14 cellular contexts compared by ENCODE assay signal in genomic region chr12:76329163-76329562, GRCh38. TPM values are rescaled to one million over a fixed set of nuclear protein-coding genes. Genes with fewer than 3 reads are reported as not detected.
DNase-seq lines count a peak whose midpoint lies in the region; ATAC-seq, FAIRE-seq and TF ChIP-seq lines count a peak whose summit lies in the region.
"Had no signal": no experiment of that assay in that cellular context is flagged by ENCODE, and none has a peak within 500 bp of the region (broad histone marks: within the 10 kb centered on the region; RNA-seq: fewer than 3 reads in every experiment).

No MANE protein-coding gene starts in this region.

- no peak overlapping the region for H3K9ac ChIP-seq in endothelial cell of umbilical vein (replicated peaks; ENCODE audit: extremely low read depth, insufficient read depth, low read length)

- CTCF ChIA-PET in endothelial cell of umbilical vein (lab: Charles Lee) = interaction anchor here (0.9 to 1.3 kb wide), 2 partner anchors 12 to 127 kb away, joined by 4 read pairs; no protein-coding TSS in a partner anchor
- CTCF ChIA-PET in activated naive CD4-positive, alpha-beta T cell treated with anti-CD3 and anti-CD28 coated beads for 36 hours (lab: Charles Lee) = no interaction called here
- CTCF ChIA-PET in T-cell (lab: Charles Lee) = no interaction called here

- H3K9me3 ChIP-seq in endothelial cell of umbilical vein (replicated peaks; ENCODE audit: control insufficient read depth, insufficient read depth, low read length) = no peaks in the 10 kb centered on the region

- dilution Hi-C loops in endothelial cell of umbilical vein (cut with MboI; ENCODE audit: extremely low pct_ligation_motif_present, low sequenced_read_pairs) = loop anchor here (25.0 kb wide), 1 partner anchor 242 kb away; the partner anchor contains the start of gene NAP1L1

- no peak for TF ChIP-seq POLR2A in endothelial cell of umbilical vein (IDR thresholded peaks at IDR 0.05; ENCODE audit: low read depth, low read length)

- no peaks in the 10 kb centered on the region for H3K9me1 ChIP-seq in endothelial cell of umbilical vein (replicated peaks; ENCODE audit: control insufficient read depth, extremely low read depth, insufficient read depth, low read length)

- H4K20me1 ChIP-seq in endothelial cell of umbilical vein (replicated peaks; ENCODE audit: control insufficient read depth, extremely low read depth, insufficient read depth, low read length) = no peaks in the 10 kb centered on the region

- H3K79me2 ChIP-seq in endothelial cell of umbilical vein (ENCODE audit: control insufficient read depth, insufficient read depth, low read length) = no peaks in the 10 kb centered on the region

- peak; percentile 71 for ATAC-seq in omental fat pad (ENCODE audit: low FRiP score)
- no peak for ATAC-seq in T-cell (replicated peaks in 1 of 4)

- no peak overlapping the region for H3K4me3 ChIP-seq in endothelial cell of umbilical vein (replicated peaks in 1 of 3; ENCODE audit: insufficient read depth in 1 of 3, low read depth in 1 of 3, low read length in 3 of 3)

- H3K4me1 Mint-ChIP-seq in activated naive CD4-positive, alpha-beta T cell treated with anti-CD3 and anti-CD28 coated beads for 36 hours (ENCODE audit: low read depth) = no peaks in the 10 kb centered on the region
- H3K4me1 Mint-ChIP-seq in T-cell = no peaks in the 10 kb centered on the region

- no peak overlapping the region for H3K4me3 Mint-ChIP-seq in activated naive CD4-positive, alpha-beta T cell treated with anti-CD3 and anti-CD28 coated beads for 36 hours
- H3K4me3 Mint-ChIP-seq in T-cell = no peak overlapping the region

- no peaks in the 10 kb centered on the region for H3K36me3 Mint-ChIP-seq in activated naive CD4-positive, alpha-beta T cell treated with anti-CD3 and anti-CD28 coated beads for 36 hours (ENCODE audit: low read depth)
- H3K36me3 Mint-ChIP-seq in T-cell = no peaks in the 10 kb centered on the region

- no peaks in the 10 kb centered on the region for H3K36me3 ChIP-seq in endothelial cell of umbilical vein (ENCODE audit: control insufficient read depth in 2 of 2, extremely low read depth in 1 of 2, insufficient read depth in 2 of 2, low read length in 2 of 2)

- POLR2A ChIA-PET in endothelial cell of umbilical vein (lab: Charles Lee) = no interaction called here
- POLR2A ChIA-PET in T-cell (lab: Charles Lee) = no interaction called here

- DNase-seq in Daoy (ENCODE audit: low read depth) (peak; percentile 71), RPMI7951 (ENCODE audit: low read depth) (peak; percentile 74), endothelial cell of umbilical vein (ENCODE audit: low read depth, low spot score) (peak; percentile 73), omental fat pad (ENCODE audit: low spot score) (no peak), NCI-H2171 (lab: John Stamatoyannopoulos, UW) (no peak), GF-D8 (lab: John Stamatoyannopoulos, UW) (no peak), T-cell (no peak)
- no peak for DNase-seq in activated naive CD4-positive, alpha-beta T cell treated with anti-CD3 and anti-CD28 coated beads for 36 hours
- DNase-seq: activated CD4-positive, alpha-beta T cell treated with anti-CD3 and anti-CD28 coated beads for 48 hours; activated naive CD4-positive, alpha-beta T cell; effector memory CD4-positive, alpha-beta T cell; KBM-7; NCI-H345; SHP77 had no signal

- FAIRE-seq in endothelial cell of umbilical vein (lab: Jason Lieb, UNC) = peak; percentile 60

- intact Hi-C loops in endothelial cell of umbilical vein (cut with micrococcal nuclease) = loop anchor here (5.0 kb wide), 1 partner anchor 102 kb away; no protein-coding TSS in a partner anchor
- intact Hi-C loops in activated naive CD4-positive, alpha-beta T cell treated with anti-CD3 and anti-CD28 coated beads for 36 hours (cut with micrococcal nuclease) = no loop called here

- H3K27ac Mint-ChIP-seq in activated naive CD4-positive, alpha-beta T cell treated with anti-CD3 and anti-CD28 coated beads for 36 hours = no peak overlapping the region
- H3K27ac Mint-ChIP-seq in T-cell = no peak overlapping the region

- H3K4me1 ChIP-seq in endothelial cell of umbilical vein (ENCODE audit: control insufficient read depth, extremely low read depth, insufficient read depth, low read length) = peaks cover 14% of the 10 kb centered on the region

- peak overlapping the region; percentile 50 for H3K27ac ChIP-seq in endothelial cell of umbilical vein (ENCODE audit: insufficient read depth, low read depth, low read length)

- no peaks in the 10 kb centered on the region for H3K27me3 ChIP-seq in endothelial cell of umbilical vein (ENCODE audit: control insufficient read depth in 2 of 2, insufficient read depth in 2 of 2, low read length in 2 of 2)

- TF ChIP-seq CTCF in endothelial cell of umbilical vein (IDR thresholded peaks at IDR 0.05; ENCODE audit: extremely low read depth in 1 of 2, insufficient read depth in 1 of 2, low read depth in 1 of 2, low read length in 2 of 2) = no peak
- TF ChIP-seq CTCF in omental fat pad (IDR thresholded peaks at IDR 0.05) = no peak

- no peaks in the 10 kb centered on the region for H3K9me3 Mint-ChIP-seq in activated naive CD4-positive, alpha-beta T cell treated with anti-CD3 and anti-CD28 coated beads for 36 hours
- H3K9me3 Mint-ChIP-seq in T-cell = no peaks in the 10 kb centered on the region

- peak overlapping the region; percentile 49 for H3K4me2 ChIP-seq in endothelial cell of umbilical vein (ENCODE audit: insufficient read depth, low read length)

- H3K27me3 Mint-ChIP-seq in activated naive CD4-positive, alpha-beta T cell treated with anti-CD3 and anti-CD28 coated beads for 36 hours (ENCODE audit: low read depth) = peaks cover 4% of the 10 kb centered on the region
- peaks cover 12 to 39% of the 10 kb centered on the region in 2 donors for H3K27me3 Mint-ChIP-seq in T-cell

- peak overlapping the region; percentile 28 for H2AFZ ChIP-seq in endothelial cell of umbilical vein (ENCODE audit: low read depth, low read length)

- BruUV-seq in endothelial cell of umbilical vein (replicated peaks; lab: Mats Ljungman, UMichigan) = no TSS peak

TF ChIP-seq in endothelial cell of umbilical vein, 7 proteins besides CTCF, POLR2A, EP300 and RAD21:
- TF ChIP-seq POLR2AphosphoS5 (IDR thresholded peaks at IDR 0.05; ENCODE audit: insufficient read depth, low read depth, low read length) (no peak), MYC (IDR thresholded peaks at IDR 0.05; ENCODE audit: low read depth, low read length) (no peak), FOS (IDR thresholded peaks at IDR 0.05; ENCODE audit: borderline replicate concordance, insufficient read depth, low read length) (peak; percentile 88), EZH2 (IDR thresholded peaks at IDR 0.05; ENCODE audit: borderline replicate concordance, low read depth, low read length, severe bottlenecking) (no peak), GATA2 (IDR thresholded peaks at IDR 0.05; ENCODE audit: insufficient read depth, insufficient read length, low read depth, low read length) (peak; percentile 82), JUN (IDR thresholded peaks at IDR 0.05; ENCODE audit: borderline replicate concordance, insufficient read depth, insufficient read length, low read depth) (peak; percentile 25)
- TF ChIP-seq, protein P1, sequence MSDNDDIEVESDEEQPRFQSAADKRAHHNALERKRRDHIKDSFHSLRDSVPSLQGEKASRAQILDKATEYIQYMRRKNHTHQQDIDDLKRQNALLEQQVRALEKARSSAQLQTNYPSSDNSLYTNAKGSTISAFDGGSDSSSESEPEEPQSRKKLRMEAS (IDR thresholded peaks at IDR 0.05; ENCODE audit: insufficient read depth, insufficient read length) = no peak

RNA-seq across cellular contexts. Expression of gene BBS10, which starts 19.1 kb away (rescaled TPM):
- total RNA-seq in Daoy (2014; rRNA removed; shearing (Covaris generic)) = 9.3 and 13.7 TPM in 2 replicates
- 13.9 and 17.9 TPM in 2 replicates for total RNA-seq in RPMI7951 (2014; rRNA removed; shearing (Covaris generic))
- total RNA-seq in endothelial cell of umbilical vein (7.5 and 7.8 TPM in 2 replicates), omental fat pad (10 to 100 TPM in 3 of 4 donors, 1 to 10 TPM in 1; 7.2 to 17.9 (median 15.7) TPM), T-cell (1 to 10 TPM; 3.1 to 8.3 (median 7.3) TPM)
- 2.8 and 3.4 TPM in 2 replicates for polyA plus RNA-seq in endothelial cell of umbilical vein
- 4.0 and 4.3 TPM in 2 replicates for polyA plus RNA-seq in endothelial cell of umbilical vein (2011; cell fraction: cytosol; rRNA removed)
- 3.1 and 4.5 TPM in 2 replicates for polyA plus RNA-seq in endothelial cell of umbilical vein (2011; cell fraction: nucleus; rRNA removed)
- 8.2 and 8.6 TPM in 2 replicates for polyA plus RNA-seq in endothelial cell of umbilical vein (2012)
- 4.5 and 5.2 TPM in 2 replicates for polyA minus RNA-seq in endothelial cell of umbilical vein
- 4.6 TPM for polyA minus RNA-seq in endothelial cell of umbilical vein (2011; cell fraction: cytosol; rRNA and poly(A)+ RNA removed)
- polyA minus RNA-seq in endothelial cell of umbilical vein (2011; cell fraction: nucleus; rRNA and poly(A)+ RNA removed) = 4.2 and 5.4 TPM in 2 replicates
- total RNA-seq in activated naive CD4-positive, alpha-beta T cell treated with anti-CD3 and anti-CD28 coated beads for 36 hours = 1 to 10 TPM; 3.3 TPM

Comparison
In these comparisons a context has a peak if more than half of its experiments do, and no peak if none do; other contexts are left out.
1. DNase-seq: peak in Daoy (single experiment), RPMI7951 (single experiment) and endothelial cell of umbilical vein (single experiment); none in omental fat pad (single experiment), activated naive CD4-positive, alpha-beta T cell treated with anti-CD3 and anti-CD28 coated beads for 36 hours (single experiment), NCI-H2171 (single experiment), GF-D8 (single experiment) and T-cell (0 of 34).